ENCODE assay signal across 11 cellular contexts in the genomic region with DNA sequence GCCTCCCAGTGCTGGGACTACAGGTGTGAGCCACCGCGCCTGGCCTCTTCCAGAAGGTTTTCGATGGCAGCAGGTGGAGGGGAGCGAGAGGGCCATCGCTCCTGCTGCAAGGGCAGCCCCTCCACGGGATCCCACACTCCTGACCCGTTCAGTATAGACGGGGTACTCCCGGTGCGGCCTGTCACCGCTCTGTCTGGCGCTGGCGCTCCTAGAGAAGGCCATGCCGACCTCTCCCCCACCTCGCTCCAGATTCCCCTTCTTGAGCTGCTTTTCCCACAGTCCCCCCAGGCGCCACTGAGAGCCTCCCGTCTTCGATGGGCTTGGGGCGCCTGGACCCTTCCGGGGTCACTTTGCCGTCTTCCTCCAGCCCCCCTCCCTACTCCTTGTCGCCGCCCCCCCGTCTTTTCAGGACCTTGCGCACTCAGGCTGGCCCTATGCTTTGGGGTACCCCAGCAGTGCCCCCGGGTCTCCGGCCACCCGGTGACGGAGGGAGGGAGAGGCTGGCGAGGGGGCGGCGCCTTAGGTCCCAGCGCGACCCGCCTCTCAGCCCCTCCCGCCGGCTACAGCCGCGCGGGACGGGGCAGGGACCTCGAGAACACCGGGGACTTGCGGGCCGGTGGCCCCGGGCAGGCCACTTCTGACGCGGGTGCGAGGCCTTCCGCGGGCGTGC. TPM values are rescaled to one million over a fixed set of nuclear protein-coding genes. Genes with fewer than 3 reads are reported as not detected.
DNase-seq lines count a peak whose midpoint lies in the region; ATAC-seq and TF ChIP-seq lines count a peak whose summit lies in the region.
"Had no signal": no experiment of that assay in that cellular context is flagged by ENCODE, and none has a peak within 500 bp of the region (broad histone marks: within the 10 kb centered on the region; RNA-seq: fewer than 3 reads in every experiment).

No MANE protein-coding gene starts in this region.

- peaks cover 9% of the 10 kb centered on the region for H3K36me3 ChIP-seq in DOHH2 (ENCODE audit: control insufficient read depth, low read length)
- H3K36me3 ChIP-seq in iPS DF 6.9 (ENCODE audit: control insufficient read depth, insufficient read depth, low read length), result 0 out of 2 replicates have a peak, but pooled peaks cover 2% of the 10 kb centered on the region
- H3K36me3 ChIP-seq in rectal smooth muscle tissue (ENCODE audit: control insufficient read depth, insufficient read depth, low read length), result peaks cover 3% of the 10 kb centered on the region
- H3K36me3 ChIP-seq in CD8-positive, alpha-beta memory T cell (ENCODE audit: insufficient read depth, low read length), result no peaks in the 10 kb centered on the region
- peaks cover 7% of the 10 kb centered on the region for H3K36me3 ChIP-seq in Caco-2 (ENCODE audit: control insufficient read depth, insufficient read depth, low read length)

- no peak for ATAC-seq in esophagus mucosa

- H3K27ac Mint-ChIP-seq in CD8-positive, alpha-beta memory T cell, result peak overlapping the region in 2 of 8 donors; percentile 42 to 90
- H3K27ac Mint-ChIP-seq in Caco-2 (ENCODE audit: unreplicated experiment), result no peak overlapping the region

- no peaks in the 10 kb centered on the region for H3K9me2 ChIP-seq in DOHH2 (replicated peaks; ENCODE audit: control insufficient read depth, low read length)

- H3K9me3 Mint-ChIP-seq in CD8-positive, alpha-beta memory T cell, result peaks cover 0 to 2% (median 0%) of the 10 kb centered on the region in 5 donors
- no peaks in the 10 kb centered on the region for H3K9me3 Mint-ChIP-seq in Caco-2 (ENCODE audit: unreplicated experiment)

- BruUV-seq in Caco-2 (replicated peaks; lab: Mats Ljungman, UMichigan), result no TSS peak

- H3K4me1 Mint-ChIP-seq in CD8-positive, alpha-beta memory T cell, result peaks cover 19 to 37% (median 22%) of the 10 kb centered on the region in 3 donors
- peaks cover 17% of the 10 kb centered on the region for H3K4me1 Mint-ChIP-seq in Caco-2 (ENCODE audit: low read depth, unreplicated experiment)

- intact Hi-C loops in Caco-2 (cut with micrococcal nuclease; ENCODE audit: unreplicated experiment), result loop anchor here (10.0 kb wide), 1 partner anchor 192 kb away; the partner anchor contains the start of gene HNRNPH1

- no peak overlapping the region for H3K9ac ChIP-seq in rectal smooth muscle tissue (ENCODE audit: low read length)

- H3K4me2 ChIP-seq in DOHH2 (ENCODE audit: low read length), result peak overlapping the region; percentile 10; the same call in 1 of the 2 replicates

- no CpG with 5 or more reads among the region's 52 CpGs for WGBS in iPS DF 6.9 (ENCODE audit: insufficient coverage, insufficient read length)

- peaks cover 0 to 5% of the 10 kb centered on the region in 2 donors for H3K27me3 Mint-ChIP-seq in CD8-positive, alpha-beta memory T cell
- H3K27me3 Mint-ChIP-seq in Caco-2 (ENCODE audit: insufficient read depth, unreplicated experiment), result no peaks in the 10 kb centered on the region

- no peak overlapping the region for H3K27ac ChIP-seq in DOHH2 (ENCODE audit: low read depth, low read length)
- H3K27ac ChIP-seq in iPS DF 6.9 (ENCODE audit: low read length), result no peak overlapping the region
- peak overlapping the region; percentile 54 for H3K27ac ChIP-seq in rectal smooth muscle tissue (ENCODE audit: low read depth, low read length)
- no peak overlapping the region for H3K27ac ChIP-seq in CD8-positive, alpha-beta memory T cell (ENCODE audit: low read depth, low read length)
- H3K27ac ChIP-seq: SK-N-MC had no signal

- POLR2A ChIA-PET in CD8-positive, alpha-beta memory T cell (lab: Charles Lee), result no interaction called here
- POLR2A ChIA-PET in Caco-2 (lab: Charles Lee), result no interaction called here

- in situ Hi-C loops in astrocyte of the cerebellum (cut with HindIII; ENCODE audit: low sequenced_read_pairs), result no loop called here

- DNase-seq in astrocyte of the cerebellum (ENCODE audit: low read depth) (no peak), iPS DF 6.9 (ENCODE audit: low read depth, low spot score) (no peak), Caco-2 (no peak)
- no peak for DNase-seq in CD8-positive, alpha-beta memory T cell
- DNase-seq in stimulated activated CD4-positive, alpha-beta T cell treated with anti-CD3 and anti-CD28 coated beads, Interleukin-4, amount 100 ng/mL, for 4 hours, result no peak
- DNase-seq: activated CD8-positive, alpha-beta memory T cell treated with anti-CD3 and anti-CD28 coated beads, Interleukin-2, amount 50 U/mL, for 4 hours; NCI-H1436 treated with DMSO at 0.1 percent for 48 hours had no signal

- H3F3A ChIP-seq in DOHH2 (ENCODE audit: control insufficient read depth, insufficient read depth), result peaks cover 5% of the 10 kb centered on the region; the same call in 1 of the 2 replicates

- H3K9me3 ChIP-seq in DOHH2 (ENCODE audit: control insufficient read depth, insufficient read depth, low read length) (no peaks in the 10 kb centered on the region), iPS DF 6.9 (ENCODE audit: control insufficient read depth, insufficient read depth, low read length) (no peaks in the 10 kb centered on the region), Caco-2 (no peaks in the 10 kb centered on the region)
- no peaks in the 10 kb centered on the region for H3K9me3 ChIP-seq in CD8-positive, alpha-beta memory T cell (ENCODE audit: low read length)

- peaks cover 26% of the 10 kb centered on the region for H3K4me1 ChIP-seq in DOHH2 (ENCODE audit: control insufficient read depth, low read length)
- peaks cover 10% of the 10 kb centered on the region for H3K4me1 ChIP-seq in iPS DF 6.9 (ENCODE audit: control insufficient read depth, insufficient read depth, low read length)
- peaks cover 19% of the 10 kb centered on the region for H3K4me1 ChIP-seq in rectal smooth muscle tissue (ENCODE audit: control insufficient read depth, insufficient read depth, low read length)
- H3K4me1 ChIP-seq in CD8-positive, alpha-beta memory T cell (ENCODE audit: insufficient read depth, low read length), result peaks cover 22% of the 10 kb centered on the region
- H3K4me1 ChIP-seq in Caco-2, result peaks cover 24% of the 10 kb centered on the region

- CTCF ChIA-PET in CD8-positive, alpha-beta memory T cell (lab: Charles Lee), result no interaction called here
- CTCF ChIA-PET in Caco-2 (lab: Charles Lee), result no interaction called here

- TF ChIP-seq CTCF in DOHH2 (IDR thresholded peaks at IDR 0.05; ENCODE audit: low read depth, low read length, poor library complexity, severe bottlenecking) (no peak), astrocyte of the cerebellum (IDR thresholded peaks at IDR 0.05; ENCODE audit: low read depth, low read length, missing control alignments) (no peak), Caco-2 (IDR thresholded peaks at IDR 0.05; ENCODE audit: insufficient read depth in 1 of 2, low read depth in 1 of 2, low read length in 1 of 2, severe bottlenecking in 1 of 2, unreplicated experiment in 1 of 2) (no peak)

- peaks cover 11% of the 10 kb centered on the region for H3K79me2 ChIP-seq in DOHH2 (ENCODE audit: control insufficient read depth, low read length)

- no peaks in the 10 kb centered on the region for H4K20me1 ChIP-seq in DOHH2 (ENCODE audit: control insufficient read depth, insufficient read depth, low read depth, low read length)

- H3K36me3 Mint-ChIP-seq in CD8-positive, alpha-beta memory T cell, result peaks cover 0 to 20% (median 6%) of the 10 kb centered on the region in 3 donors
- H3K36me3 Mint-ChIP-seq in Caco-2 (ENCODE audit: insufficient read depth, unreplicated experiment), result peaks cover 72% of the 10 kb centered on the region

- H3K4me3 Mint-ChIP-seq in CD8-positive, alpha-beta memory T cell, result no peak overlapping the region
- H3K4me3 Mint-ChIP-seq in Caco-2 (ENCODE audit: unreplicated experiment), result no peak overlapping the region

- no peak overlapping the region for H3K4me3 ChIP-seq in DOHH2 (ENCODE audit: low read length)
- H3K4me3 ChIP-seq in astrocyte of the cerebellum (ENCODE audit: low read depth, low read length), result peak overlapping the region; percentile 25
- peak overlapping the region; percentile 40; the same call in 1 of the 2 replicates for H3K4me3 ChIP-seq in iPS DF 6.9 (ENCODE audit: low read length)
- peak overlapping the region; percentile 49 for H3K4me3 ChIP-seq in rectal smooth muscle tissue (ENCODE audit: low read length)
- no peak overlapping the region for H3K4me3 ChIP-seq in CD8-positive, alpha-beta memory T cell (ENCODE audit: low read length)
- no peak overlapping the region for H3K4me3 ChIP-seq in Caco-2 (ENCODE audit: low read depth, low read length)
- H3K4me3 ChIP-seq: SK-N-MC had no signal

- no peaks in the 10 kb centered on the region for H3K27me3 ChIP-seq in DOHH2 (ENCODE audit: control insufficient read depth, low read length)
- no peaks in the 10 kb centered on the region for H3K27me3 ChIP-seq in iPS DF 6.9 (ENCODE audit: control insufficient read depth, insufficient read depth, low read length)
- H3K27me3 ChIP-seq in rectal smooth muscle tissue (ENCODE audit: control insufficient read depth, insufficient read depth, low read length), result no peaks in the 10 kb centered on the region
- no peaks in the 10 kb centered on the region for H3K27me3 ChIP-seq in CD8-positive, alpha-beta memory T cell (ENCODE audit: insufficient read depth, low read length, poor library complexity, severe bottlenecking)
- no peaks in the 10 kb centered on the region for H3K27me3 ChIP-seq in Caco-2 (replicated peaks; ENCODE audit: control insufficient read depth, insufficient read depth, low read length)

RNA-seq across cellular contexts. Expression of gene SQSTM1, which starts 4.2 kb away (rescaled TPM):
- total RNA-seq in CD8-positive, alpha-beta memory T cell, result 100 to 1,000 TPM; 158 to 179 TPM
- polyA plus RNA-seq in CD8-positive, alpha-beta memory T cell, result 212 TPM
- total RNA-seq in Caco-2 (2022) (250 and 259 TPM in 2 replicates), esophagus mucosa (126 TPM)

RNA-seq across cellular contexts. Expression of gene MGAT4B, which starts 9.9 kb away (rescaled TPM):
- total RNA-seq in CD8-positive, alpha-beta memory T cell, result 100 to 1,000 TPM in 1 of 2 experiments, 10 to 100 TPM in 1; 94.0 to 103 TPM
- 21.0 TPM for polyA plus RNA-seq in CD8-positive, alpha-beta memory T cell
- 215 and 217 TPM in 2 replicates for total RNA-seq in Caco-2 (2022)
- 72.1 TPM for total RNA-seq in esophagus mucosa

RNA-seq across cellular contexts. Expression of gene LTC4S, which starts 22.8 kb away (rescaled TPM):
- total RNA-seq in CD8-positive, alpha-beta memory T cell, result 1 to 10 TPM in 1 of 2 experiments, under 1 TPM in 1; 0.57 to 1.0 TPM
- 4.0 TPM for polyA plus RNA-seq in CD8-positive, alpha-beta memory T cell
- total RNA-seq in Caco-2 (2022), result 2.3 and 2.4 TPM in 2 replicates
- 5.1 TPM for total RNA-seq in esophagus mucosa

RNA-seq across cellular contexts. Expression of gene MRNIP, which starts 42.1 kb away (rescaled TPM):
- 10 to 100 TPM; 23.9 to 27.2 TPM for total RNA-seq in CD8-positive, alpha-beta memory T cell
- polyA plus RNA-seq in CD8-positive, alpha-beta memory T cell, result 17.7 TPM
- 37.8 and 43.0 TPM in 2 replicates for total RNA-seq in Caco-2 (2022)
- total RNA-seq in esophagus mucosa, result 8.3 TPM

Comparison
In these comparisons a context has a peak if more than half of its experiments do, and no peak if none do; other contexts are left out.
1. H3K4me3 ChIP-seq: peak in astrocyte of the cerebellum (single experiment), iPS DF 6.9 (single experiment) and rectal smooth muscle tissue (single experiment); none in DOHH2 (single experiment), CD8-positive, alpha-beta memory T cell (single experiment) and Caco-2 (single experiment).